ENCODE assay signal across 8 cellular contexts in genomic region chrX:129980540-129981206, GRCh38. TPM values are rescaled to one million over a fixed set of nuclear protein-coding genes. Genes with fewer than 3 reads are reported as not detected.
A peak's percentile ranks its signal among the peaks of the same experiment; 100 is the strongest.
DNase-seq lines count a peak whose midpoint lies in the region; ATAC-seq and TF ChIP-seq lines count a peak whose summit lies in the region.

No MANE protein-coding gene starts in this region.

- no peaks in the 10 kb centered on the region for H3K27me3 ChIP-seq in left ventricle myocardium inferior (ENCODE audit: low read depth)
- no peaks in the 10 kb centered on the region for H3K27me3 ChIP-seq in esophagus muscularis mucosa

- H3K4me3 ChIP-seq in left ventricle myocardium inferior = no peak overlapping the region
- peak overlapping the region; percentile 52 for H3K4me3 ChIP-seq in skeletal muscle cell (ENCODE audit: low read depth, low read length)
- H3K4me3 ChIP-seq in esophagus muscularis mucosa = no peak overlapping the region

- no peak for TF ChIP-seq CTCF in left ventricle myocardium inferior (IDR thresholded peaks at IDR 0.05; ENCODE audit: borderline replicate concordance)
- no peak for TF ChIP-seq CTCF in esophagus muscularis mucosa (IDR thresholded peaks at IDR 0.05)

- TF ChIP-seq POLR2A in esophagus muscularis mucosa (IDR thresholded peaks at IDR 0.05; ENCODE audit: low read depth) = no peak

- TF ChIP-seq EP300 in esophagus muscularis mucosa (IDR thresholded peaks at IDR 0.05) = no peak

- DNase-seq in stimulated activated CD4-positive, alpha-beta T cell treated with anti-CD3 and anti-CD28 coated beads, Interleukin-4, amount 100 ng/mL, for 4 hours = peak; percentile 10 to 12
- DNase-seq in stimulated activated CD4-positive, alpha-beta T cell treated with anti-CD3 and anti-CD28 coated beads, Interleukin-1b, Interleukin-23, amount 100 ng/mL, for 48 hours = no peak
- peak; percentile 57 for DNase-seq in activated CD8-positive, alpha-beta memory T cell treated with anti-CD3 and anti-CD28 coated beads, Interleukin-2, amount 50 U/mL, for 48 hours
- DNase-seq in left ventricle myocardium inferior (peak; percentile 64), skeletal muscle cell (ENCODE audit: low read depth) (no peak), esophagus muscularis mucosa (ENCODE audit: extremely low spot score) (no peak), NCI-H2081 treated with DMSO at 0.1 percent for 48 hours (lab: John Stamatoyannopoulos, UW) (no peak)

- H3K27ac ChIP-seq in left ventricle myocardium inferior (replicated peaks) (peak overlapping the region; percentile 82), esophagus muscularis mucosa (replicated peaks in 1 of 4) (peak overlapping the region in 2 of 4 donors; percentile 84 to 85)

- H3K36me3 ChIP-seq in left ventricle myocardium inferior = no peaks in the 10 kb centered on the region
- H3K36me3 ChIP-seq in esophagus muscularis mucosa = no peaks in the 10 kb centered on the region

- intact Hi-C loops in left ventricle myocardium inferior (cut with micrococcal nuclease) = no loop called here
- intact Hi-C loops in esophagus muscularis mucosa (cut with DNase I) = loop anchor here (5.0 kb wide), 1 partner anchor 48 kb away; no protein-coding TSS in a partner anchor

- ATAC-seq in HG03378 (IDR thresholded peaks at IDR 0.05; ENCODE audit: unreplicated experiment) = no peak

- H3K9me3 ChIP-seq in left ventricle myocardium inferior (replicated peaks) (no peaks in the 10 kb centered on the region), esophagus muscularis mucosa (no peaks in the 10 kb centered on the region)

- 49% methylated on average over 76 of the region's 79 CpGs for WGBS in esophagus muscularis mucosa

- H3K4me1 ChIP-seq in left ventricle myocardium inferior = peaks cover 9% of the 10 kb centered on the region
- H3K4me1 ChIP-seq in esophagus muscularis mucosa = peaks cover 0 to 30% (median 20%) of the 10 kb centered on the region in 4 donors

RNA-seq across cellular contexts. Expression of gene BCORL1, which starts 1.8 kb away (rescaled TPM):
- total RNA-seq in left ventricle myocardium inferior = 8.2 TPM
- total RNA-seq in esophagus muscularis mucosa = 10 to 100 TPM in 2 of 4 donors, 1 to 10 TPM in 2; 3.8 to 13.8 (median 10.5) TPM

Comparison
In these comparisons a context has a peak if more than half of its experiments do, and no peak if none do; other contexts are left out.
1. DNase-seq: peak in stimulated activated CD4-positive, alpha-beta T cell treated with anti-CD3 and anti-CD28 coated beads, Interleukin-4, amount 100 ng/mL, for 4 hours (2 of 2), activated CD8-positive, alpha-beta memory T cell treated with anti-CD3 and anti-CD28 coated beads, Interleukin-2, amount 50 U/mL, for 48 hours (single experiment) and left ventricle myocardium inferior (single experiment); none in stimulated activated CD4-positive, alpha-beta T cell treated with anti-CD3 and anti-CD28 coated beads, Interleukin-1b, Interleukin-23, amount 100 ng/mL, for 48 hours (single experiment), skeletal muscle cell (single experiment), esophagus muscularis mucosa (single experiment) and NCI-H2081 treated with DMSO at 0.1 percent for 48 hours (single experiment).